9 cellular contexts compared by ENCODE assay signal in genomic region chrX:70262952-70263567, GRCh38. TPM values are rescaled to one million over a fixed set of nuclear protein-coding genes. Genes with fewer than 3 reads are reported as not detected.
A peak's percentile ranks its signal among the peaks of the same experiment; 100 is the strongest.
DNase-seq lines count a peak whose midpoint lies in the region; ATAC-seq and TF ChIP-seq lines count a peak whose summit lies in the region.
"Had no signal": no experiment of that assay in that cellular context is flagged by ENCODE, and none has a peak within 500 bp of the region (broad histone marks: within the 10 kb centered on the region; RNA-seq: fewer than 3 reads in every experiment).

No MANE protein-coding gene starts in this region.

- H3K27ac ChIP-seq in cardiac muscle cell (no peak overlapping the region), body of pancreas (no peak overlapping the region), upper lobe of right lung (no peak overlapping the region)

- H3K4me1 ChIP-seq in cardiac muscle cell (ENCODE audit: low read depth) (no peaks in the 10 kb centered on the region), body of pancreas (no peaks in the 10 kb centered on the region), upper lobe of right lung (no peaks in the 10 kb centered on the region)

- ATAC-seq in Right ventricle myocardium inferior (no peak), body of pancreas (no peak), left lobe of liver (peak; percentile 89), upper lobe of right lung (peak; percentile 75)

- H3K36me3 ChIP-seq in cardiac muscle cell (no peaks in the 10 kb centered on the region), body of pancreas (replicated peaks in 1 of 2; ENCODE audit: insufficient read depth in 1 of 2, low read depth in 2 of 2) (no peaks in the 10 kb centered on the region), upper lobe of right lung (no peaks in the 10 kb centered on the region)

- peak; percentile 66 for TF ChIP-seq CTCF in cardiac muscle cell (IDR thresholded peaks at IDR 0.05; ENCODE audit: low read depth, low read length)
- TF ChIP-seq CTCF in body of pancreas (IDR thresholded peaks at IDR 0.05) = peak in 4 of 7 experiments; percentile 21 to 26 (median 24)
- TF ChIP-seq CTCF in upper lobe of right lung (IDR thresholded peaks at IDR 0.05) = peak; percentile 42

- no peak for TF ChIP-seq POLR2A in body of pancreas (IDR thresholded peaks at IDR 0.05)

- 25 to 46% methylated on average over 3 to 7 of the region's 7 CpGs for WGBS in body of pancreas, 2 donors

- H3K4me3 ChIP-seq in cardiac muscle cell = no peak overlapping the region
- no peak overlapping the region for H3K4me3 ChIP-seq in body of pancreas
- H3K4me3 ChIP-seq in upper lobe of right lung = no peak overlapping the region

- H3K9me3 ChIP-seq in cardiac muscle cell (ENCODE audit: low read depth) (no peaks in the 10 kb centered on the region), body of pancreas (no peaks in the 10 kb centered on the region), upper lobe of right lung (no peaks in the 10 kb centered on the region)

- H3K27me3 ChIP-seq in cardiac muscle cell = no peaks in the 10 kb centered on the region
- H3K27me3 ChIP-seq in body of pancreas = no peaks in the 10 kb centered on the region
- no peaks in the 10 kb centered on the region for H3K27me3 ChIP-seq in upper lobe of right lung

- intact Hi-C loops in Right ventricle myocardium inferior (cut with DNase I) (loop anchor here (10.0 kb wide), 1 partner anchor 68 kb away; no protein-coding TSS in a partner anchor), body of pancreas (cut with DNase I) (no loop called here), upper lobe of right lung (cut with DNase I) (no loop called here)

- DNase-seq in cardiac muscle cell (ENCODE audit: low read depth in 1 of 2, low spot score in 1 of 2) (peak; percentile 48 to 62), Right ventricle myocardium inferior (ENCODE audit: missing footprints) (no peak), HT-29 (ENCODE audit: low spot score) (peak; percentile 80), OCI-M1 (lab: John Stamatoyannopoulos, UW) (peak; percentile 58), body of pancreas (peak; percentile 11 to 34 (median 22)), left lobe of liver (ENCODE audit: low spot score) (peak; percentile 43), upper lobe of right lung (peak; percentile 63), KG1 (lab: John Stamatoyannopoulos, UW) (no peak)

RNA-seq across cellular contexts. Expression of gene P2RY4, which starts 3.1 kb away (rescaled TPM):
- total RNA-seq in cardiac muscle cell (0.09 TPM in 1 of 2 replicates, not detected in the other), Right ventricle myocardium inferior (not detected), body of pancreas (1 to 10 TPM in 1 of 2 donors, not detected in 1; 1.3 TPM), left lobe of liver (0.18 TPM), upper lobe of right lung (0.23 TPM)
- 0.17 TPM in 1 of 2 replicates, not detected in the other for polyA plus RNA-seq in cardiac muscle cell
- total RNA-seq in HT-29 (2014; rRNA removed; shearing (Covaris generic)) = not detected in 2 replicates

RNA-seq across cellular contexts. Expression of gene ARR3, which starts 5.1 kb away (rescaled TPM):
- total RNA-seq in cardiac muscle cell = not detected in 2 replicates
- 0.10 and 0.32 TPM in 2 replicates for polyA plus RNA-seq in cardiac muscle cell
- not detected for total RNA-seq in Right ventricle myocardium inferior
- not detected in 2 replicates for total RNA-seq in HT-29 (2014; rRNA removed; shearing (Covaris generic))
- total RNA-seq in body of pancreas = not detected
- total RNA-seq in left lobe of liver = not detected
- not detected for total RNA-seq in upper lobe of right lung
- polyA plus RNA-seq: adipose tissue had no signal

RNA-seq across cellular contexts. Expression of gene RAB41, which starts 18.9 kb away (rescaled TPM):
- total RNA-seq in cardiac muscle cell = not detected in 2 replicates
- 0.26 TPM in 1 of 2 replicates, not detected in the other for polyA plus RNA-seq in cardiac muscle cell
- total RNA-seq in Right ventricle myocardium inferior = not detected
- not detected in 2 replicates for total RNA-seq in HT-29 (2014; rRNA removed; shearing (Covaris generic))
- total RNA-seq in body of pancreas = not detected
- not detected for total RNA-seq in left lobe of liver
- total RNA-seq in upper lobe of right lung = not detected
- polyA plus RNA-seq: adipose tissue had no signal

RNA-seq across cellular contexts. Expression of gene PDZD11, which starts 26.7 kb away (rescaled TPM):
- total RNA-seq in cardiac muscle cell (26.3 and 34.9 TPM in 2 replicates), Right ventricle myocardium inferior (33.9 TPM), body of pancreas (10 to 100 TPM in 1 of 2 donors, 1 to 10 TPM in 1; 7.3 to 27.2 TPM), left lobe of liver (10.7 TPM), upper lobe of right lung (23.6 TPM)
- polyA plus RNA-seq in cardiac muscle cell = 62.9 and 75.8 TPM in 2 replicates
- 43.1 and 52.3 TPM in 2 replicates for total RNA-seq in HT-29 (2014; rRNA removed; shearing (Covaris generic))

RNA-seq across cellular contexts. Expression of gene KIF4A, which starts 26.8 kb away (rescaled TPM):
- total RNA-seq in cardiac muscle cell = 3.5 and 25.1 TPM in 2 replicates
- 4.7 and 22.7 TPM in 2 replicates for polyA plus RNA-seq in cardiac muscle cell
- 0.84 TPM for total RNA-seq in Right ventricle myocardium inferior
- 20.1 and 21.7 TPM in 2 replicates for total RNA-seq in HT-29 (2014; rRNA removed; shearing (Covaris generic))
- total RNA-seq in body of pancreas = not detected
- total RNA-seq in left lobe of liver = 0.15 TPM
- 0.75 TPM for total RNA-seq in upper lobe of right lung

Comparison
In these comparisons a context has a peak if more than half of its experiments do, and no peak if none do; other contexts are left out.
1. DNase-seq: peak in cardiac muscle cell (2 of 2), HT-29 (single experiment), OCI-M1 (single experiment), body of pancreas (4 of 4), left lobe of liver (single experiment) and upper lobe of right lung (single experiment); none in Right ventricle myocardium inferior (single experiment) and KG1 (single experiment).
2. ATAC-seq: peak in left lobe of liver (single experiment) and upper lobe of right lung (single experiment); none in Right ventricle myocardium inferior (single experiment) and body of pancreas (single experiment).
3. Peak in every context shown above with its lines, with median percentiles within 50 percentile points of each other: CTCF ChIP-seq.